ENCODE assay signal across 10 cellular contexts in the genomic region with DNA sequence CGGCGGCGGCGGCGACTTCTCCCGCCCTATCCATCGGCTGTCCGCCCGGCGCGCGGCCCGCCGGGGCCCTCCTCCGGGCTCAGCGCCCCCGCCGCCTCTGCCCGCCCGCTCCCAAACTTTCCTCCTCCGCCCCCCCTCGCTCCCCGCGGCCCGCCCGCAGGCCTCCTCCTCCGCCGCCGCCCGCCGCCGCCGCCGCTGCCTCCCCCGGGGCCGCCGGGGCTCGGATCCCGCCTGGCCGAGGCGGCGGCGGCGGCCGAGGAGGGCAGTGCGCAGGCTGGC. TPM values are rescaled to one million over a fixed set of nuclear protein-coding genes. Genes with fewer than 3 reads are reported as not detected.
DNase-seq lines count a peak whose midpoint lies in the region; ATAC-seq and TF ChIP-seq lines count a peak whose summit lies in the region.
"Had no signal": no experiment of that assay in that cellular context is flagged by ENCODE, and none has a peak within 500 bp of the region (broad histone marks: within the 10 kb centered on the region; RNA-seq: fewer than 3 reads in every experiment).

No MANE protein-coding gene starts in this region.

- no peaks in the 10 kb centered on the region for H3K27me3 ChIP-seq in CD4-positive, CD25-positive, alpha-beta regulatory T cell (ENCODE audit: control insufficient read depth, insufficient read depth, low read length)
- H3K27me3 ChIP-seq in body of pancreas (no peaks in the 10 kb centered on the region), neural cell (ENCODE audit: insufficient read depth, low read depth, low read length) (no peaks in the 10 kb centered on the region)

- ATAC-seq in CD4-positive, CD25-positive, alpha-beta regulatory T cell (ENCODE audit: low read depth in 2 of 2): peak in 1 of 2 donors; percentile 3
- ATAC-seq in HG03097 (IDR thresholded peaks at IDR 0.05; ENCODE audit: low FRiP score, unreplicated experiment): peak; percentile 10
- ATAC-seq in body of pancreas: no peak
- no peak for ATAC-seq in GM18867 (IDR thresholded peaks at IDR 0.05; ENCODE audit: unreplicated experiment)

- no peaks in the 10 kb centered on the region for H3K36me3 ChIP-seq in CD4-positive, CD25-positive, alpha-beta regulatory T cell (ENCODE audit: control insufficient read depth, insufficient read depth, low read length)
- no peaks in the 10 kb centered on the region for H3K36me3 ChIP-seq in body of pancreas (replicated peaks in 1 of 2; ENCODE audit: insufficient read depth in 1 of 2, low read depth in 2 of 2)
- peaks cover 3% of the 10 kb centered on the region for H3K36me3 ChIP-seq in neural cell (ENCODE audit: insufficient read depth, low read length)

- H3K27me3 Mint-ChIP-seq in CD4-positive, CD25-positive, alpha-beta regulatory T cell: peaks cover 19% of the 10 kb centered on the region
- H3K27me3 Mint-ChIP-seq in activated T-helper 1 cell treated with anti-CD3 and anti-CD28 coated beads, Interleukin-12 subunit alpha, Interleukin-12 subunit beta, Interleukin-2, Interleukin-4 antibody, amounts not matched to agents 30 ng/mL and 10 ng/mL and 1 ng/mL, durations not matched to agents 14 hours and 24 hours and 36 hours (ENCODE audit: insufficient read depth): peaks cover 23% of the 10 kb centered on the region

- 1% methylated on average over 30 of the region's 46 CpGs; no CpG with 5 or more reads in 1 of the 2 donors for WGBS in body of pancreas, 2 donors

- peaks cover 44% of the 10 kb centered on the region for H3K79me2 ChIP-seq in neural cell (replicated peaks; ENCODE audit: insufficient read depth, low read length)

- no peak for TF ChIP-seq EP300 in neural cell (conservative IDR thresholded peaks at IDR 0.05; ENCODE audit: poor library complexity, severe bottlenecking)

- H3K27ac ChIP-seq in CD4-positive, CD25-positive, alpha-beta regulatory T cell (ENCODE audit: insufficient read depth, low read length, poor library complexity, severe bottlenecking): peak overlapping the region; percentile 71
- H3K27ac ChIP-seq in body of pancreas: peak overlapping the region; percentile 74 to 90 (median 82)
- H3K27ac ChIP-seq in neural cell (ENCODE audit: low read length): no peak overlapping the region

- peak overlapping the region in 1 of 4 donors; percentile 98 for H3K4me3 Mint-ChIP-seq in CD4-positive, CD25-positive, alpha-beta regulatory T cell
- H3K4me3 Mint-ChIP-seq in activated T-helper 1 cell treated with anti-CD3 and anti-CD28 coated beads, Interleukin-12 subunit alpha, Interleukin-12 subunit beta, Interleukin-2, Interleukin-4 antibody, amounts not matched to agents 30 ng/mL and 10 ng/mL and 1 ng/mL, durations not matched to agents 14 hours and 24 hours and 36 hours: no peak overlapping the region

- TF ChIP-seq POLR2A in body of pancreas (IDR thresholded peaks at IDR 0.05): peak in 1 of 3 donors; percentile 1

- H2AFZ ChIP-seq in neural cell (ENCODE audit: low read depth, low read length): no peak overlapping the region

- intact Hi-C loops in body of pancreas (cut with DNase I): no loop called here
- intact Hi-C loops in activated T-helper 1 cell treated with anti-CD3 and anti-CD28 coated beads, Interleukin-12 subunit alpha, Interleukin-12 subunit beta, Interleukin-2, Interleukin-4 antibody, amounts not matched to agents 30 ng/mL and 10 ng/mL and 1 ng/mL, durations not matched to agents 14 hours and 24 hours and 36 hours (cut with micrococcal nuclease): loop anchor here (1.0 to 5.0 kb wide), 8 partner anchors 39 to 974 kb away; a partner anchor contains a TSS

- no peaks in the 10 kb centered on the region for H3K9me2 ChIP-seq in neural cell (ENCODE audit: insufficient read depth, low read length)

- H3K4me1 ChIP-seq in CD4-positive, CD25-positive, alpha-beta regulatory T cell (ENCODE audit: control insufficient read depth, insufficient read depth, low read length, poor library complexity, severe bottlenecking): peaks cover 18% of the 10 kb centered on the region
- peaks cover 13% of the 10 kb centered on the region for H3K4me1 ChIP-seq in body of pancreas

- H4K20me1 ChIP-seq in neural cell (ENCODE audit: insufficient read depth): no peaks in the 10 kb centered on the region

- peak overlapping the region; percentile 54 for H3K9ac ChIP-seq in neural cell (ENCODE audit: low read length)

- H3K4me3 ChIP-seq in CD4-positive, CD25-positive, alpha-beta regulatory T cell (ENCODE audit: low read depth, low read length): no peak overlapping the region
- H3K4me3 ChIP-seq in body of pancreas (no peak overlapping the region), neural cell (ENCODE audit: low read length) (peak overlapping the region; percentile 77)

- TF ChIP-seq RAD21 in neural cell (conservative IDR thresholded peaks at IDR 0.05): no peak

- H3K9me3 ChIP-seq in CD4-positive, CD25-positive, alpha-beta regulatory T cell (ENCODE audit: control insufficient read depth in 2 of 2, low read length in 2 of 2): no peaks in the 10 kb centered on the region
- H3K9me3 ChIP-seq in body of pancreas: no peaks in the 10 kb centered on the region
- no peaks in the 10 kb centered on the region for H3K9me3 ChIP-seq in neural cell (ENCODE audit: low read length)

- H3K4me1 Mint-ChIP-seq in CD4-positive, CD25-positive, alpha-beta regulatory T cell: peaks cover 8 to 34% (median 22%) of the 10 kb centered on the region in 4 donors
- H3K4me1 Mint-ChIP-seq in activated T-helper 1 cell treated with anti-CD3 and anti-CD28 coated beads, Interleukin-12 subunit alpha, Interleukin-12 subunit beta, Interleukin-2, Interleukin-4 antibody, amounts not matched to agents 30 ng/mL and 10 ng/mL and 1 ng/mL, durations not matched to agents 14 hours and 24 hours and 36 hours (ENCODE audit: low read depth): peaks cover 39% of the 10 kb centered on the region

- no peak for TF ChIP-seq CTCF in body of pancreas (IDR thresholded peaks at IDR 0.05)
- TF ChIP-seq CTCF in neural cell (IDR thresholded peaks at IDR 0.05; ENCODE audit: poor library complexity, severe bottlenecking): no peak

- H3K36me3 Mint-ChIP-seq in CD4-positive, CD25-positive, alpha-beta regulatory T cell: no peaks in the 10 kb centered on the region
- H3K36me3 Mint-ChIP-seq in activated T-helper 1 cell treated with anti-CD3 and anti-CD28 coated beads, Interleukin-12 subunit alpha, Interleukin-12 subunit beta, Interleukin-2, Interleukin-4 antibody, amounts not matched to agents 30 ng/mL and 10 ng/mL and 1 ng/mL, durations not matched to agents 14 hours and 24 hours and 36 hours (ENCODE audit: low read depth): peaks cover 14% of the 10 kb centered on the region
- H3K36me3 Mint-ChIP-seq: type B pancreatic cell had no signal

- DNase-seq in CD4-positive, CD25-positive, alpha-beta regulatory T cell: no peak
- no peak for DNase-seq in body of pancreas
- DNase-seq in activated T-helper 1 cell treated with anti-CD3 and anti-CD28 coated beads, Interleukin-12 subunit alpha, Interleukin-12 subunit beta, Interleukin-2, Interleukin-4 antibody, amounts not matched to agents 30 ng/mL and 10 ng/mL and 1 ng/mL, durations not matched to agents 14 hours and 24 hours and 36 hours (ENCODE audit: low spot score): no peak
- DNase-seq in DMS153 treated with DMSO at 0.1 percent for 48 hours (lab: John Stamatoyannopoulos, UW; ENCODE audit: unreplicated experiment): no peak
- DNase-seq in activated CD8-positive, alpha-beta memory T cell treated with anti-CD3 and anti-CD28 coated beads for 24 hours: no peak

- H3K9me3 Mint-ChIP-seq in CD4-positive, CD25-positive, alpha-beta regulatory T cell: peaks cover 0 to 2% (median 0%) of the 10 kb centered on the region in 7 donors
- H3K9me3 Mint-ChIP-seq in activated T-helper 1 cell treated with anti-CD3 and anti-CD28 coated beads, Interleukin-12 subunit alpha, Interleukin-12 subunit beta, Interleukin-2, Interleukin-4 antibody, amounts not matched to agents 30 ng/mL and 10 ng/mL and 1 ng/mL, durations not matched to agents 14 hours and 24 hours and 36 hours: no peaks in the 10 kb centered on the region
- H3K9me3 Mint-ChIP-seq: activated T-cell treated with anti-CD3 and anti-CD28 coated beads, Interleukin-2, amount 50 U/mL, for 4 hours; type B pancreatic cell had no signal

- no peak overlapping the region for H3K4me2 ChIP-seq in neural cell (ENCODE audit: low read length)

- H3K27ac Mint-ChIP-seq in CD4-positive, CD25-positive, alpha-beta regulatory T cell: no peak overlapping the region
- no peak overlapping the region for H3K27ac Mint-ChIP-seq in activated T-helper 1 cell treated with anti-CD3 and anti-CD28 coated beads, Interleukin-12 subunit alpha, Interleukin-12 subunit beta, Interleukin-2, Interleukin-4 antibody, amounts not matched to agents 30 ng/mL and 10 ng/mL and 1 ng/mL, durations not matched to agents 14 hours and 24 hours and 36 hours

- no peaks in the 10 kb centered on the region for H3F3A ChIP-seq in neural cell (ENCODE audit: insufficient read depth, low read length, poor library complexity, severe bottlenecking)

TF ChIP-seq in neural cell, 6 proteins besides CTCF, POLR2A, EP300 and RAD21 (continues in another document):
- TF ChIP-seq EZH2 (IDR thresholded peaks at IDR 0.05; ENCODE audit: borderline replicate concordance, insufficient read depth, low read length, poor library complexity, severe bottlenecking): no peak

RNA-seq across cellular contexts. Expression of a gene that starts 0.5 kb away (rescaled TPM):
- total RNA-seq in CD4-positive, CD25-positive, alpha-beta regulatory T cell: 18.3 TPM
- polyA plus RNA-seq in CD4-positive, CD25-positive, alpha-beta regulatory T cell: 1 to 10 TPM; 3.7 to 7.7 (median 4.5) TPM
- total RNA-seq in body of pancreas: 10 to 100 TPM; 12.5 to 36.3 TPM
- polyA plus RNA-seq in neural cell: 398 and 402 TPM in 2 replicates
- polyA minus RNA-seq in neural cell: 607 and 710 TPM in 2 replicates
- 24.2 and 30.1 TPM in 2 replicates for total RNA-seq in activated T-helper 1 cell treated with anti-CD3 and anti-CD28 coated beads, Interleukin-12 subunit alpha, Interleukin-12 subunit beta, Interleukin-2, Interleukin-4 antibody, amounts not matched to agents 30 ng/mL and 10 ng/mL and 1 ng/mL, durations not matched to agents 14 hours and 24 hours and 36 hours

RNA-seq across cellular contexts. Expression of a gene that starts 39.7 kb away (rescaled TPM):
- total RNA-seq in CD4-positive, CD25-positive, alpha-beta regulatory T cell: 49.7 TPM
- 10 to 100 TPM; 40.8 to 53.2 (median 46.6) TPM for polyA plus RNA-seq in CD4-positive, CD25-positive, alpha-beta regulatory T cell
- 10 to 100 TPM; 83.7 to 91.8 TPM for total RNA-seq in body of pancreas
- polyA plus RNA-seq in neural cell: 57.5 and 70.4 TPM in 2 replicates
- polyA minus RNA-seq in neural cell: 75.7 and 80.6 TPM in 2 replicates
- total RNA-seq in activated T-helper 1 cell treated with anti-CD3 and anti-CD28 coated beads, Interleukin-12 subunit alpha, Interleukin-12 subunit beta, Interleukin-2, Interleukin-4 antibody, amounts not matched to agents 30 ng/mL and 10 ng/mL and 1 ng/mL, durations not matched to agents 14 hours and 24 hours and 36 hours: 103 and 108 TPM in 2 replicates
